In the genomic region with DNA sequence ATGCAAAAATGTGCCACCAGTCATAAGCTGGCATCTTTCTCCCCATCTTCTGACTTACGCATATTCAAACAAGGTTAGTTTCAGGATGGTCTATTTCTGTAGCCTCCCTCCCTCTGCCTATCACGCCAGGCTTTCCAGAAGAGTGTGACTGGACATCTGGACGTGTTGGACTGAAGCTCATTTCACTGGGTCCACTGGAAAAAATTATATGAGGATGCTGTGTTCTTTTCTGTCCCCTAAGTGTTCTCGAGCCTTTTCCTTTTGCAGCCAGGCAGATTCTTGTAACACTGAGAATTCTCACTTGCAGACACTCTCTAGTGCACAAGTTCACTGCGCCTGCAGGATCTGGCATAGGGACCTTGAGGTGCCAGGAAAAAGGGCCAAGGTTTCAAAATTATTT, we compare ENCODE assay signal across 14 cellular contexts.
DNase-seq lines count a peak whose midpoint lies in the region; ATAC-seq and TF ChIP-seq lines count a peak whose summit lies in the region.
"Had no signal": no experiment of that assay in that cellular context is flagged by ENCODE, and none has a peak within 500 bp of the region (broad histone marks: within the 10 kb centered on the region; RNA-seq: fewer than 3 reads in every experiment).

No MANE protein-coding gene starts in this region.

- DNase-seq in left ventricle myocardium superior: no peak
- DNase-seq in right cardiac atrium: no peak
- DNase-seq in adipocyte (ENCODE audit: low read depth): no peak
- no peak for DNase-seq in osteoblast (ENCODE audit: insufficient read length, low spot score, missing footprints)
- no peak for DNase-seq in stimulated activated CD4-positive, alpha-beta T cell treated with anti-CD3 and anti-CD28 coated beads, Interleukin-4, amount 100 ng/mL, for 24 hours
- DNase-seq in NCI-H2081 treated with DMSO at 0.1 percent for 48 hours (lab: John Stamatoyannopoulos, UW): no peak
- no peak for DNase-seq in naive thymus-derived CD4-positive, alpha-beta T cell
- DNase-seq: CD8-positive, alpha-beta T cell; COR-L47; DMS153; DMS79 treated with DMSO at 0.1 percent for 48 hours; GDM1 had no signal

- no peak overlapping the region for H3K4me3 ChIP-seq in right cardiac atrium (ENCODE audit: low read length)
- H3K4me3 ChIP-seq in adipocyte (ENCODE audit: low read length): peak overlapping the region; percentile 11
- no peak overlapping the region for H3K4me3 ChIP-seq in osteoblast (ENCODE audit: insufficient read depth, low read length)
- no peak overlapping the region for H3K4me3 ChIP-seq in naive thymus-derived CD4-positive, alpha-beta T cell (ENCODE audit: low read length)
- H3K4me3 ChIP-seq: HAP-1 had no signal

- H3K27me3 Mint-ChIP-seq in naive thymus-derived CD4-positive, alpha-beta T cell: peaks cover 0 to 17% (median 6%) of the 10 kb centered on the region in 5 donors

- ATAC-seq in left ventricle myocardium superior (peak; percentile 53), right cardiac atrium (no peak)
- ATAC-seq in naive thymus-derived CD4-positive, alpha-beta T cell: no peak
- ATAC-seq: CD8-positive, alpha-beta T cell had no signal

- POLR2A ChIA-PET in naive thymus-derived CD4-positive, alpha-beta T cell (lab: Charles Lee): no interaction called here

- H3K27me3 ChIP-seq in right cardiac atrium (ENCODE audit: control insufficient read depth, insufficient read depth) (no peaks in the 10 kb centered on the region), adipocyte (replicated peaks; ENCODE audit: control insufficient read depth, insufficient read depth, low read length) (no peaks in the 10 kb centered on the region), osteoblast (ENCODE audit: insufficient read depth, low read length) (no peaks in the 10 kb centered on the region)
- H3K27me3 ChIP-seq in naive thymus-derived CD4-positive, alpha-beta T cell (ENCODE audit: control insufficient read depth in 2 of 2, insufficient read depth in 2 of 2, low read length in 2 of 2): no peaks in the 10 kb centered on the region

- intact Hi-C loops in left ventricle myocardium superior (cut with micrococcal nuclease): no loop called here
- intact Hi-C loops in right cardiac atrium (cut with DNase I): no loop called here
- intact Hi-C loops in naive thymus-derived CD4-positive, alpha-beta T cell (cut with micrococcal nuclease): no loop called here

- no peak overlapping the region for H3K4me2 ChIP-seq in osteoblast (ENCODE audit: insufficient read depth, low read length)

- H2AFZ ChIP-seq in osteoblast (ENCODE audit: low read length): no peak overlapping the region

- 58% methylated on average over 5 of the region's 5 CpGs for WGBS in right cardiac atrium

- H3K79me2 ChIP-seq in osteoblast (ENCODE audit: insufficient read depth, low read length): no peaks in the 10 kb centered on the region

- H3K27ac ChIP-seq in right cardiac atrium (ENCODE audit: low read length) (no peak overlapping the region), osteoblast (ENCODE audit: low read depth, low read length) (peak overlapping the region; percentile 57)
- H3K27ac ChIP-seq in naive thymus-derived CD4-positive, alpha-beta T cell (ENCODE audit: low read depth, low read length): no peak overlapping the region

- no peaks in the 10 kb centered on the region for H3K4me1 Mint-ChIP-seq in naive thymus-derived CD4-positive, alpha-beta T cell
- H3K4me1 Mint-ChIP-seq: CD14-positive monocyte had no signal

- H3K9me3 Mint-ChIP-seq in naive thymus-derived CD4-positive, alpha-beta T cell: peaks cover 0 to 10% (median 1%) of the 10 kb centered on the region in 11 donors

- no peak overlapping the region for H3K27ac Mint-ChIP-seq in naive thymus-derived CD4-positive, alpha-beta T cell
- H3K27ac Mint-ChIP-seq: CD14-positive monocyte; CD8-positive, alpha-beta T cell had no signal

- CTCF ChIA-PET in naive thymus-derived CD4-positive, alpha-beta T cell (lab: Charles Lee): no interaction called here

- TF ChIP-seq CTCF in osteoblast (IDR thresholded peaks at IDR 0.05; ENCODE audit: extremely low read depth, low read depth, low read length): no peak

- peak overlapping the region; percentile 52 for H3K9ac ChIP-seq in adipocyte (ENCODE audit: low read length)

- no peaks in the 10 kb centered on the region for H4K20me1 ChIP-seq in osteoblast (ENCODE audit: insufficient read depth, low read length)

- H3K4me1 ChIP-seq in right cardiac atrium (ENCODE audit: control insufficient read depth, insufficient read depth, low read length) (no peaks in the 10 kb centered on the region), adipocyte (ENCODE audit: control insufficient read depth, insufficient read depth, low read length) (peaks cover 42% of the 10 kb centered on the region), osteoblast (ENCODE audit: insufficient read depth, low read length) (peaks cover 24% of the 10 kb centered on the region)
- H3K4me1 ChIP-seq in naive thymus-derived CD4-positive, alpha-beta T cell (ENCODE audit: control insufficient read depth in 2 of 2, insufficient read depth in 2 of 2, low read length in 2 of 2): no peaks in the 10 kb centered on the region
- H3K4me1 ChIP-seq: HAP-1 had no signal

- H3K36me3 Mint-ChIP-seq in naive thymus-derived CD4-positive, alpha-beta T cell: no peaks in the 10 kb centered on the region
- H3K36me3 Mint-ChIP-seq: CD14-positive monocyte; CD8-positive, alpha-beta T cell had no signal

- peaks cover 20% of the 10 kb centered on the region for H3K36me3 ChIP-seq in adipocyte (ENCODE audit: control insufficient read depth, insufficient read depth, low read length, severe bottlenecking)
- peaks cover 22% of the 10 kb centered on the region for H3K36me3 ChIP-seq in osteoblast (ENCODE audit: insufficient read depth, low read length)
- H3K36me3 ChIP-seq in naive thymus-derived CD4-positive, alpha-beta T cell (ENCODE audit: control insufficient read depth in 2 of 3, insufficient read depth in 3 of 3, low read length in 3 of 3): no peaks in the 10 kb centered on the region
- H3K36me3 ChIP-seq: HAP-1 had no signal

- no peak overlapping the region for H3K4me3 Mint-ChIP-seq in naive thymus-derived CD4-positive, alpha-beta T cell
- H3K4me3 Mint-ChIP-seq: CD14-positive monocyte; CD8-positive, alpha-beta T cell had no signal

- H3K9me3 ChIP-seq in right cardiac atrium (ENCODE audit: control insufficient read depth, low read length) (no peaks in the 10 kb centered on the region), adipocyte (ENCODE audit: control insufficient read depth, low read length) (no peaks in the 10 kb centered on the region), osteoblast (ENCODE audit: low read depth, low read length) (no peaks in the 10 kb centered on the region)
- H3K9me3 ChIP-seq in naive thymus-derived CD4-positive, alpha-beta T cell (ENCODE audit: control insufficient read depth in 2 of 3, low read length in 3 of 3): no peaks in the 10 kb centered on the region
- H3K9me3 ChIP-seq: HAP-1 had no signal
